9 cellular contexts compared by ENCODE assay signal in genomic region chrX:100994352-100995281, GRCh38. TPM values are rescaled to one million over a fixed set of nuclear protein-coding genes. Genes with fewer than 3 reads are reported as not detected.
DNase-seq lines count a peak whose midpoint lies in the region; ATAC-seq and TF ChIP-seq lines count a peak whose summit lies in the region.
"Had no signal": no experiment of that assay in that cellular context is flagged by ENCODE, and none has a peak within 500 bp of the region (broad histone marks: within the 10 kb centered on the region; RNA-seq: fewer than 3 reads in every experiment).

No MANE protein-coding gene starts in this region.

- no peaks in the 10 kb centered on the region for H3K36me3 ChIP-seq in RWPE2 (ENCODE audit: low read depth)
- no peaks in the 10 kb centered on the region for H3K36me3 ChIP-seq in left lung

- TF ChIP-seq CTCF in RWPE2 (IDR thresholded peaks at IDR 0.05; ENCODE audit: poor library complexity, severe bottlenecking) (no peak), left lung (IDR thresholded peaks at IDR 0.05) (no peak)

- DNase-seq in activated CD4-positive, CD25-positive, alpha-beta regulatory T cell (lab: John Stamatoyannopoulos, UW), result no peak
- no peak for DNase-seq in RWPE2 (ENCODE audit: low spot score)
- no peak for DNase-seq in left lung
- DNase-seq in ecto neural progenitor cell (ENCODE audit: low spot score), result no peak
- DNase-seq in NCI-H510A treated with DMSO at 0.1 percent for 48 hours (lab: John Stamatoyannopoulos, UW), result no peak
- no peak for DNase-seq in hippocampal formation (lab: John Stamatoyannopoulos, UW)

- H3K27me3 ChIP-seq in RWPE2 (ENCODE audit: insufficient read depth, poor library complexity, severe bottlenecking), result no peaks in the 10 kb centered on the region
- H3K27me3 ChIP-seq in left lung, result no peaks in the 10 kb centered on the region

- intact Hi-C loops in left lung (cut with DNase I), result no loop called here

- H3K4me1 ChIP-seq in RWPE2 (ENCODE audit: insufficient read depth, poor library complexity, severe bottlenecking) (peaks cover 20% of the 10 kb centered on the region), left lung (no peaks in the 10 kb centered on the region)

- H3K4me3 ChIP-seq in RWPE2 (ENCODE audit: severe bottlenecking), result no peak overlapping the region
- no peak overlapping the region for H3K4me3 ChIP-seq in left lung

- ATAC-seq in activated CD4-positive, CD25-positive, alpha-beta regulatory T cell treated with anti-CD3 and anti-CD28 coated beads, Interleukin-2, amount 50 U/mL, for 24 hours, result peak; percentile 91 to 96
- ATAC-seq in HG02798 (IDR thresholded peaks at IDR 0.05; ENCODE audit: poor library complexity, unreplicated experiment), result peak; percentile 89
- peak; percentile 93 for ATAC-seq in RWPE2 (ENCODE audit: low read depth)
- ATAC-seq in left lung, result peak; percentile 92

- peak overlapping the region; percentile 80 for H3K27ac ChIP-seq in RWPE2 (ENCODE audit: poor library complexity, severe bottlenecking)
- H3K27ac ChIP-seq in left lung, result no peak overlapping the region

- H3K9me3 ChIP-seq in RWPE2 (ENCODE audit: severe bottlenecking) (no peaks in the 10 kb centered on the region), left lung (no peaks in the 10 kb centered on the region)

RNA-seq across cellular contexts. Expression of gene ARL13A, which starts 25.1 kb away (rescaled TPM):
- total RNA-seq in left lung, result not detected
- total RNA-seq: T-helper 1 cell treated with Interleukin-12 subunit alpha and Interleukin-12 subunit beta and Interleukin-4 antibody, amounts not matched to agents 30 ng/mL and 1 ng/mL, for 36 hours had no signal

RNA-seq across cellular contexts. Expression of gene TRMT2B, which starts 57.3 kb away (rescaled TPM):
- 10 to 100 TPM; 12.5 to 19.5 TPM for total RNA-seq in left lung
